13 cellular contexts compared by ENCODE assay signal in the genomic region with DNA sequence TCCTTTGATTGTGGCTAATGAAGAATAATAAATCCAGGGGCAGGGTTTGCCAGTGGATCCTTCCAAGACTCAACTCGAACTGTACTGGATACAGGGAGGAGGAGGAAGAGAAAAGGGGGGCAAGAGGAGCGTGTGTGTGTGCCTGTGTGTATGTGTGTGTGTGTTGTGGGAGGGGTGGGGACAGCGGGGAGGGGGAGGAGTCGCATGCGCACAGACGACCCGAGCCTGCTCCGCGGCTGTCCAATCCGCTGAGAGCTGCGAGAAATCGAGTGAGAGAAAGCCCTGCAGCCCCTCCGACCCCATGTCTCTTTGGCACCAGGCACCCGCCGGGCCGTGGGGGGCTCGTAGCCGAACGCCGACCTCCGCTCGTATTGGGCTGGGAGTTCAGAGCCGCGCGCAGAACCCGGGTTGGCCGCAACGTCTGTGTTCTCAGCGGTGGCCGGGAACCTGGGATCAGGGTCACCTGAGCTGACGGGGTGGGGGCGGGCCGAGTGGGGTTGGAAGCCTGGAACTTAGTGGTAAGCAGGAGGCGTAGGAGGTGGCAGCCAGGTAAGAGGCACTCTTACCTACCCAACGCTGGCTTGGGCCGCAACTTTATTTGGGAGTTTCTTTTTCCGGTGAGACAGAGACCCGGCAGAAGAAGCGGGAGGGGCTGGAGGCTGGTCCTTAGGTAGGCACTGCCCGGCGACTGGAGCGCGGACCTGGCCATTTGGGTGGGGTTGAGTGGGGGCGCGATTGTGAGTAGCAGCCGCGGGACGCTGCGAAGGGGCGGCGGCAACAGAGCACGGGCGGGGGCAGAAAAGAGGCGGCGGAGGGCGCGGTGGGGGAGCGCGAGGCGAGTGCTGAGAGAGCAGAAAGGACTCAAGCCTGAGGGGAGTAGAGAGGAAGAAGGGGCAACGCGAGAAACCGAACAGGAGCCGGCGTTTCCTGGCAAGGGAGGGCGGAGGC. TPM values are rescaled to one million over a fixed set of nuclear protein-coding genes. Genes with fewer than 3 reads are reported as not detected.
DNase-seq lines count a peak whose midpoint lies in the region; ATAC-seq and TF ChIP-seq lines count a peak whose summit lies in the region.
"Had no signal": no experiment of that assay in that cellular context is flagged by ENCODE, and none has a peak within 500 bp of the region (broad histone marks: within the 10 kb centered on the region; RNA-seq: fewer than 3 reads in every experiment).

No MANE protein-coding gene starts in this region.

- H3K36me3 ChIP-seq in GM23338 (ENCODE audit: insufficient read depth), result no peaks in the 10 kb centered on the region
- H3K36me3 ChIP-seq: prostate gland had no signal

- H2AFZ ChIP-seq in GM23338, result peak overlapping the region; percentile 99

- no peak overlapping the region for H3K27ac Mint-ChIP-seq in CD4-positive, alpha-beta T cell
- H3K27ac Mint-ChIP-seq in GM23338, result no peak overlapping the region
- H3K27ac Mint-ChIP-seq in brain, result peak overlapping the region in 1 of 5 experiments; percentile 41
- no peak overlapping the region for H3K27ac Mint-ChIP-seq in nephron
- no peak overlapping the region for H3K27ac Mint-ChIP-seq in activated T-helper 2 cell treated with anti-CD3 and anti-CD28 coated beads, Interferon-gamma antibody, Interleukin-2, Interleukin-4, amounts not matched to agents 10 μg/mL and 5 μg/mL and 100 μg/mL, durations not matched to agents 14 hours and 24 hours and 36 hours

- H3K9me3 ChIP-seq in CD4-positive, alpha-beta T cell (ENCODE audit: control insufficient read depth, low read length), result no peaks in the 10 kb centered on the region
- H3K9me3 ChIP-seq: prostate gland had no signal

- peak overlapping the region; percentile 74 for H3K4me3 Mint-ChIP-seq in CD4-positive, alpha-beta T cell
- H3K4me3 Mint-ChIP-seq in GM23338, result peak overlapping the region; percentile 82
- H3K4me3 Mint-ChIP-seq in brain, result peak overlapping the region; percentile 75 to 89 (median 83)
- peak overlapping the region; percentile 72 to 81 (median 81) for H3K4me3 Mint-ChIP-seq in nephron
- no peak overlapping the region for H3K4me3 Mint-ChIP-seq in activated T-helper 2 cell treated with anti-CD3 and anti-CD28 coated beads, Interferon-gamma antibody, Interleukin-2, Interleukin-4, amounts not matched to agents 10 μg/mL and 5 μg/mL and 100 μg/mL, durations not matched to agents 14 hours and 24 hours and 36 hours (ENCODE audit: low read depth)

- TF ChIP-seq CTCF in CD4-positive, alpha-beta T cell (IDR thresholded peaks at IDR 0.05), result no peak
- TF ChIP-seq CTCF in GM23338 (conservative IDR thresholded peaks at IDR 0.05; ENCODE audit: low read depth in 2 of 2) (no peak), brain (conservative IDR thresholded peaks at IDR 0.05) (no peak), nephron (IDR thresholded peaks at IDR 0.05; ENCODE audit: unreplicated experiment in 3 of 3) (no peak)

- no peak for DNase-seq in CD4-positive, alpha-beta T cell
- DNase-seq in GM23338 (ENCODE audit: low spot score), result peak; percentile 50
- DNase-seq in LoVo (ENCODE audit: low spot score), result no peak
- no peak for DNase-seq in activated T-helper 2 cell treated with anti-CD3 and anti-CD28 coated beads, Interferon-gamma antibody, Interleukin-2, Interleukin-4, amounts not matched to agents 10 μg/mL and 5 μg/mL and 100 μg/mL, durations not matched to agents 14 hours and 24 hours and 36 hours (ENCODE audit: low spot score)
- DNase-seq in SHP77 (lab: John Stamatoyannopoulos, UW), result no peak
- DNase-seq: amygdala, NCI-H1048 had no signal

- peaks cover 11% of the 10 kb centered on the region for H3K4me1 Mint-ChIP-seq in CD4-positive, alpha-beta T cell (ENCODE audit: low read depth)
- peaks cover 43% of the 10 kb centered on the region for H3K4me1 Mint-ChIP-seq in GM23338
- peaks cover 36% of the 10 kb centered on the region for H3K4me1 Mint-ChIP-seq in brain
- H3K4me1 Mint-ChIP-seq in nephron, result peaks cover 24% of the 10 kb centered on the region
- no peaks in the 10 kb centered on the region for H3K4me1 Mint-ChIP-seq in activated T-helper 2 cell treated with anti-CD3 and anti-CD28 coated beads, Interferon-gamma antibody, Interleukin-2, Interleukin-4, amounts not matched to agents 10 μg/mL and 5 μg/mL and 100 μg/mL, durations not matched to agents 14 hours and 24 hours and 36 hours (ENCODE audit: low read depth)

- peaks cover 20% of the 10 kb centered on the region for H4K20me1 ChIP-seq in GM23338 (replicated peaks; ENCODE audit: insufficient read depth)

- H3K4me2 ChIP-seq in GM23338, result peak overlapping the region; percentile 90

- POLR2A ChIA-PET in CD4-positive, alpha-beta T cell (lab: Charles Lee), result no interaction called here

- peaks cover 26% of the 10 kb centered on the region for H3K4me1 ChIP-seq in GM23338 (ENCODE audit: insufficient read depth)

- H3K27me3 Mint-ChIP-seq in CD4-positive, alpha-beta T cell, result peaks cover 91% of the 10 kb centered on the region
- H3K27me3 Mint-ChIP-seq in GM23338 (ENCODE audit: insufficient read depth, low read depth, poor library complexity) (peaks cover 99% of the 10 kb centered on the region), brain (peaks cover 100% of the 10 kb centered on the region), nephron (ENCODE audit: low read depth) (peaks cover 100% of the 10 kb centered on the region)
- H3K27me3 Mint-ChIP-seq in activated T-helper 2 cell treated with anti-CD3 and anti-CD28 coated beads, Interferon-gamma antibody, Interleukin-2, Interleukin-4, amounts not matched to agents 10 μg/mL and 5 μg/mL and 100 μg/mL, durations not matched to agents 14 hours and 24 hours and 36 hours (ENCODE audit: low read depth), result peaks cover 86% of the 10 kb centered on the region

- H3K4me3 ChIP-seq in GM23338, result peak overlapping the region; percentile 79

- H3K27me3 ChIP-seq in CD4-positive, alpha-beta T cell (ENCODE audit: control insufficient read depth, insufficient read depth, low read length), result peaks cover 91% of the 10 kb centered on the region
- peaks cover 100% of the 10 kb centered on the region for H3K27me3 ChIP-seq in GM23338 (ENCODE audit: insufficient read depth)

- intact Hi-C loops in CD4-positive, alpha-beta T cell (cut with DNase I, micrococcal nuclease), result no loop called here
- intact Hi-C loops in activated T-helper 2 cell treated with anti-CD3 and anti-CD28 coated beads, Interferon-gamma antibody, Interleukin-2, Interleukin-4, amounts not matched to agents 10 μg/mL and 5 μg/mL and 100 μg/mL, durations not matched to agents 14 hours and 24 hours and 36 hours (cut with micrococcal nuclease), result loop anchor here (2.0 kb wide), 2 partner anchors 17 to 297 kb away; no protein-coding TSS in a partner anchor

- H3K36me3 Mint-ChIP-seq in CD4-positive, alpha-beta T cell (ENCODE audit: low read depth), result no peaks in the 10 kb centered on the region
- no peaks in the 10 kb centered on the region; the same call in 2 of the 3 replicates for H3K36me3 Mint-ChIP-seq in GM23338 (ENCODE audit: low read depth)
- no peaks in the 10 kb centered on the region for H3K36me3 Mint-ChIP-seq in brain
- H3K36me3 Mint-ChIP-seq in nephron (ENCODE audit: low read depth), result peaks cover 3% of the 10 kb centered on the region
- H3K36me3 Mint-ChIP-seq in activated T-helper 2 cell treated with anti-CD3 and anti-CD28 coated beads, Interferon-gamma antibody, Interleukin-2, Interleukin-4, amounts not matched to agents 10 μg/mL and 5 μg/mL and 100 μg/mL, durations not matched to agents 14 hours and 24 hours and 36 hours (ENCODE audit: low read depth), result no peaks in the 10 kb centered on the region

- no peaks in the 10 kb centered on the region for H3K9me3 Mint-ChIP-seq in CD4-positive, alpha-beta T cell
- H3K9me3 Mint-ChIP-seq in GM23338, result peaks cover 8% of the 10 kb centered on the region; the same call in 1 of the 3 replicates
- H3K9me3 Mint-ChIP-seq in brain, result peaks cover 0 to 19% (median 3%) of the 10 kb centered on the region in 5 experiments
- H3K9me3 Mint-ChIP-seq in nephron, result peaks cover 6% of the 10 kb centered on the region
- H3K9me3 Mint-ChIP-seq in activated T-helper 2 cell treated with anti-CD3 and anti-CD28 coated beads, Interferon-gamma antibody, Interleukin-2, Interleukin-4, amounts not matched to agents 10 μg/mL and 5 μg/mL and 100 μg/mL, durations not matched to agents 14 hours and 24 hours and 36 hours, result no peaks in the 10 kb centered on the region

- H3K79me2 ChIP-seq in GM23338 (replicated peaks; ENCODE audit: insufficient read depth), result no peaks in the 10 kb centered on the region

- no peaks in the 10 kb centered on the region for H3K9me2 ChIP-seq in GM23338 (ENCODE audit: insufficient read depth)

- no peak for ATAC-seq in CD4-positive, alpha-beta T cell (ENCODE audit: poor library complexity)
- peak; percentile 20 for ATAC-seq in GM23338
- ATAC-seq in HG03159 (IDR thresholded peaks at IDR 0.05; ENCODE audit: unreplicated experiment), result no peak

- 0 out of 2 replicates have a peak, but pooled peaks cover 4% of the 10 kb centered on the region for H3F3A ChIP-seq in GM23338 (replicated peaks; ENCODE audit: low read depth)

- CTCF ChIA-PET in CD4-positive, alpha-beta T cell (lab: Charles Lee), result no interaction called here

- H3K27ac ChIP-seq in CD4-positive, alpha-beta T cell (ENCODE audit: low read depth, low read length), result no peak overlapping the region
- H3K27ac ChIP-seq in GM23338 (ENCODE audit: low read depth), result no peak overlapping the region
- H3K27ac ChIP-seq: prostate gland had no signal

TF ChIP-seq in GM23338, 12 proteins besides CTCF, POLR2A, EP300 and RAD21 (continues in another document):
- TF ChIP-seq STAT1 (IDR thresholded peaks at IDR 0.05; ENCODE audit: unreplicated experiment) (no peak), POLR2AphosphoS5 (IDR thresholded peaks at IDR 0.05; ENCODE audit: low read depth) (no peak), EZH2 (IDR thresholded peaks at IDR 0.05; ENCODE audit: low read depth, unreplicated experiment) (peak; percentile 89)

RNA-seq across cellular contexts. Expression of gene POU4F2, which starts 0.6 kb away (rescaled TPM):
- total RNA-seq in CD4-positive, alpha-beta T cell, result not detected
- not detected in 2 replicates for total RNA-seq in GM23338 (2014; rRNA removed; shearing (Covaris generic))
- polyA plus RNA-seq in GM23338 (2016; fragmentation: Nextera tagmentation; extraction: Ambion mirVana) (not detected in 2 replicates), brain (ENCODE audit: insufficient read depth, low read depth, low replicate concordance) (not detected)
- not detected in 2 replicates for total RNA-seq in activated T-helper 2 cell treated with anti-CD3 and anti-CD28 coated beads, Interferon-gamma antibody, Interleukin-2, Interleukin-4, amounts not matched to agents 10 μg/mL and 5 μg/mL and 100 μg/mL, durations not matched to agents 14 hours and 24 hours and 36 hours
- total RNA-seq: frontal cortex; T-helper 1 cell treated with Interleukin-12 subunit alpha and Interleukin-12 subunit beta and Interleukin-4 antibody, amounts not matched to agents 30 ng/mL and 1 ng/mL, for 36 hours had no signal
